Comparison of ENCODE assay signal across 36 cellular contexts in genomic region chr2:238040918-238041317, GRCh38. TPM values are rescaled to one million over a fixed set of nuclear protein-coding genes. Genes with fewer than 3 reads are reported as not detected.
"Had no signal": no experiment of that assay in that cellular context is flagged by ENCODE, and none has a peak within 500 bp of the region (broad histone marks: within the 10 kb centered on the region; RNA-seq: fewer than 3 reads in every experiment).

No MANE protein-coding gene starts in this region.

- ATAC-seq: activated CD8-positive, alpha-beta memory T cell treated with anti-CD3 and anti-CD28 coated beads, Interleukin-2, amount 10 ng/mL, durations not matched to agents 7 days and 5 days; activated naive CD4-positive, alpha-beta T cell treated with anti-CD3 and anti-CD28 coated beads, Interleukin-2, amount 50 U/mL, for 72 hours; body of pancreas; PC-3 had no signal

- H3K27me3 Mint-ChIP-seq: activated CD4-positive, alpha-beta memory T cell treated with anti-CD3 and anti-CD28 coated beads, Interleukin-2, amount 10 ng/mL, durations not matched to agents 7 days and 5 days; activated CD8-positive, alpha-beta memory T cell treated with anti-CD3 and anti-CD28 coated beads, Interleukin-2, amount 10 ng/mL, durations not matched to agents 7 days and 5 days; central memory CD8-positive, alpha-beta T cell; IgD-negative memory B cell had no signal

- H3K27ac Mint-ChIP-seq: activated CD4-positive, alpha-beta memory T cell treated with anti-CD3 and anti-CD28 coated beads, Interleukin-2, amount 10 ng/mL, durations not matched to agents 7 days and 5 days; activated CD8-positive, alpha-beta memory T cell treated with anti-CD3 and anti-CD28 coated beads, Interleukin-2, amount 10 ng/mL, durations not matched to agents 7 days and 5 days; T-helper 1 cell treated with Interleukin-12 subunit alpha and Interleukin-12 subunit beta and Interleukin-4 antibody, amounts not matched to agents 30 μg/mL and 1 μg/mL, for 36 hours had no signal

- H3K9me3 ChIP-seq: adrenal gland, body of pancreas, MG63, Peyer's patch, SJSA1, SK-N-SH had no signal

- H3K9me3 Mint-ChIP-seq: activated CD4-positive, alpha-beta memory T cell treated with anti-CD3 and anti-CD28 coated beads, Interleukin-2, amount 10 ng/mL, durations not matched to agents 7 days and 5 days; activated naive CD4-positive, alpha-beta T cell treated with anti-CD3 and anti-CD28 coated beads, Interleukin-2, amount 50 U/mL, for 72 hours; central memory CD8-positive, alpha-beta T cell; T-helper 1 cell treated with Interleukin-12 subunit alpha and Interleukin-12 subunit beta and Interleukin-4 antibody, amounts not matched to agents 30 μg/mL and 1 μg/mL, for 36 hours had no signal

- FAIRE-seq: astrocyte had no signal

- H3K4me3 ChIP-seq: adrenal gland, body of pancreas, MG63, Peyer's patch, SJSA1 had no signal

- DNase-seq: activated CD4-positive, alpha-beta memory T cell treated with anti-CD3 and anti-CD28 coated beads, Interleukin-2, amount 10 ng/mL, durations not matched to agents 7 days and 5 days; activated CD4-positive, alpha-beta T cell treated with anti-CD3 and anti-CD28 coated beads for 1 hour; activated CD4-positive, alpha-beta T cell treated with anti-CD3 and anti-CD28 coated beads for 48 hours; activated CD4-positive, CD25-positive, alpha-beta regulatory T cell; activated CD8-positive, alpha-beta memory T cell treated with anti-CD3 and anti-CD28 coated beads for 24 hours; activated CD8-positive, alpha-beta memory T cell treated with anti-CD3 and anti-CD28 coated beads, Interleukin-2, amount 10 ng/mL, durations not matched to agents 7 days and 5 days; activated CD8-positive, alpha-beta memory T cell treated with anti-CD3 and anti-CD28 coated beads, Interleukin-2, amount 50 U/mL, for 48 hours; activated effector memory CD4-positive, alpha-beta T cell treated with anti-CD3 and anti-CD28 coated beads, Interleukin-2, amount 50 U/mL, for 16 hours; activated naive CD4-positive, alpha-beta T cell; adrenal gland; body of pancreas; Karpas-422; KBM-7; MG63; NCI-H1048; NCI-H1105 treated with DMSO at 0.1 percent for 48 hours; NCI-H1436 treated with DMSO at 0.1 percent for 48 hours; NCI-H1694 treated with DMSO at 0.1 percent for 48 hours; NCI-H2029; NCI-H510A; NCI-H526; NCI-H748 treated with DMSO at 0.1 percent for 48 hours; NK-92 treated with Interleukin-12 subunit alpha and Interleukin-12 subunit beta, amount 100 ng/mL, for 24 hours; PC-3; Peyer's patch; RPMI8226; SHP77 treated with DMSO at 0.1 percent for 48 hours; SK-N-SH; T1000; WERI-Rb-1 had no signal

- H3K4me1 Mint-ChIP-seq: activated CD8-positive, alpha-beta memory T cell treated with anti-CD3 and anti-CD28 coated beads, Interleukin-2, amount 10 ng/mL, durations not matched to agents 7 days and 5 days; central memory CD8-positive, alpha-beta T cell had no signal

- H3K9ac ChIP-seq: SK-N-SH had no signal

- H3K27me3 ChIP-seq: adrenal gland, body of pancreas, MG63, Peyer's patch, SJSA1 had no signal

- H3K4me1 ChIP-seq: adrenal gland, Peyer's patch, SJSA1 had no signal

- H3K4me3 Mint-ChIP-seq: activated CD4-positive, alpha-beta memory T cell treated with anti-CD3 and anti-CD28 coated beads, Interleukin-2, amount 10 ng/mL, durations not matched to agents 7 days and 5 days; activated CD8-positive, alpha-beta memory T cell treated with anti-CD3 and anti-CD28 coated beads, Interleukin-2, amount 10 ng/mL, durations not matched to agents 7 days and 5 days; central memory CD8-positive, alpha-beta T cell; IgD-negative memory B cell; T-helper 1 cell treated with Interleukin-12 subunit alpha and Interleukin-12 subunit beta and Interleukin-4 antibody, amounts not matched to agents 30 μg/mL and 1 μg/mL, for 36 hours had no signal

- H3K27ac ChIP-seq: adrenal gland, Peyer's patch, SJSA1, WERI-Rb-1 had no signal

- H3K4me2 ChIP-seq: SK-N-SH had no signal

RNA-seq across cellular contexts. Expression of gene ESPNL, which starts 59.2 kb away (rescaled TPM):
- total RNA-seq: astrocyte, body of pancreas, PC-3 had no signal
